ENCODE assay signal across 9 cellular contexts in genomic region chr17:67246648-67247415, GRCh38. TPM values are rescaled to one million over a fixed set of nuclear protein-coding genes. Genes with fewer than 3 reads are reported as not detected.
A peak's percentile ranks its signal among the peaks of the same experiment; 100 is the strongest.
DNase-seq lines count a peak whose midpoint lies in the region; ATAC-seq, FAIRE-seq and TF ChIP-seq lines count a peak whose summit lies in the region.
"Had no signal": no experiment of that assay in that cellular context is flagged by ENCODE, and none has a peak within 500 bp of the region (broad histone marks: within the 10 kb centered on the region; RNA-seq: fewer than 3 reads in every experiment).

No MANE protein-coding gene starts in this region.

- no peak overlapping the region for H2AFZ ChIP-seq in ACC112 (ENCODE audit: low read length, unreplicated experiment)

- intact Hi-C loops in vagina (cut with DNase I) = loop anchor here (5.0 kb wide), 1 partner anchor 1745 kb away; no protein-coding TSS in a partner anchor

- peak overlapping the region; percentile 94 for H3K27ac Mint-ChIP-seq in mesothelial cell of epicardium

- H3K36me3 ChIP-seq in ACC112 (ENCODE audit: insufficient read depth, low read length) (no peaks in the 10 kb centered on the region; the same call in 1 of the 2 replicates), vagina (no peaks in the 10 kb centered on the region)
- H3K36me3 ChIP-seq: neutrophil had no signal

- H3K4me1 ChIP-seq in ACC112 (ENCODE audit: control insufficient read depth, insufficient read depth, low read length, unreplicated experiment) (peaks cover 13% of the 10 kb centered on the region), vagina (peaks cover 39% of the 10 kb centered on the region)

- peak; percentile 75 for ATAC-seq in GM18861 (IDR thresholded peaks at IDR 0.05; ENCODE audit: unreplicated experiment)
- ATAC-seq in HG03097 (IDR thresholded peaks at IDR 0.05; ENCODE audit: low FRiP score, unreplicated experiment) = peak; percentile 68

- no peaks in the 10 kb centered on the region for H3K27me3 Mint-ChIP-seq in mesothelial cell of epicardium (ENCODE audit: low read depth)

- peak overlapping the region; percentile 84 for H3K4me3 ChIP-seq in ACC112 (ENCODE audit: low read depth, low read length)
- peak overlapping the region; percentile 90 for H3K4me3 ChIP-seq in choroid plexus epithelial cell (ENCODE audit: low read depth, low read length)
- H3K4me3 ChIP-seq in vagina = peak overlapping the region; percentile 81 to 88

- no peak for TF ChIP-seq POLR2A in vagina (IDR thresholded peaks at IDR 0.05)

- H3K9me3 ChIP-seq in vagina = no peaks in the 10 kb centered on the region
- H3K9me3 ChIP-seq: neutrophil had no signal

- no peaks in the 10 kb centered on the region for H3K36me3 Mint-ChIP-seq in mesothelial cell of epicardium

- H3K27me3 ChIP-seq in ACC112 (ENCODE audit: insufficient read depth, low read length) (no peaks in the 10 kb centered on the region), vagina (no peaks in the 10 kb centered on the region)

- no peak for FAIRE-seq in D721Med (lab: Jason Lieb, UNC)

- H3K27ac ChIP-seq in ACC112 (ENCODE audit: low read depth, low read length) (no peak overlapping the region), vagina (peak overlapping the region; percentile 94)
- H3K27ac ChIP-seq: neutrophil had no signal

- no peaks in the 10 kb centered on the region for H3K9me3 Mint-ChIP-seq in mesothelial cell of epicardium

- H3K4me3 Mint-ChIP-seq in mesothelial cell of epicardium = peak overlapping the region; percentile 79

- peaks cover 33% of the 10 kb centered on the region for H3K4me1 Mint-ChIP-seq in mesothelial cell of epicardium

- peak; percentile 8 for DNase-seq in T follicular helper cell (ENCODE audit: low read depth)
- peak; percentile 59 for DNase-seq in choroid plexus epithelial cell (ENCODE audit: low read depth)
- DNase-seq in mesothelial cell of epicardium (ENCODE audit: low spot score in 2 of 2, unreplicated experiment in 2 of 2) = peak in 1 of 2 experiments; percentile 42
- no peak for DNase-seq in vagina (ENCODE audit: extremely low spot score in 2 of 2)
- DNase-seq in D721Med (ENCODE audit: insufficient read length, low spot score) = no peak

- H3K79me2 ChIP-seq in ACC112 (ENCODE audit: control insufficient read depth, insufficient read depth, low read length, unreplicated experiment) = peaks cover 28% of the 10 kb centered on the region

- TF ChIP-seq CTCF in choroid plexus epithelial cell (conservative IDR thresholded peaks at IDR 0.05; ENCODE audit: low read depth, low read length) (peak; percentile 11), mesothelial cell of epicardium (IDR thresholded peaks at IDR 0.05; ENCODE audit: unreplicated experiment) (no peak), vagina (IDR thresholded peaks at IDR 0.05) (no peak), D721Med (IDR thresholded peaks at IDR 0.05; ENCODE audit: insufficient read depth, missing control alignments) (no peak)

RNA-seq across cellular contexts. Expression of gene HELZ, which starts 1.8 kb away (rescaled TPM):
- total RNA-seq in mesothelial cell of epicardium (84.1 to 86.6 TPM (median 85.6 TPM) in 3 replicates), vagina (31.4 TPM)

Comparison
In these comparisons a context has a peak if more than half of its experiments do, and no peak if none do; other contexts are left out.
1. DNase-seq: peak in T follicular helper cell (single experiment) and choroid plexus epithelial cell (single experiment); none in vagina (0 of 2) and D721Med (single experiment).
2. Peak in every context shown above with its lines, with median percentiles within 50 percentile points of each other: H3K4me3 ChIP-seq.